ENCODE assay signal across 8 cellular contexts in genomic region chr17:21449815-21450330, GRCh38.
DNase-seq lines count a peak whose midpoint lies in the region; ATAC-seq, FAIRE-seq and TF ChIP-seq lines count a peak whose summit lies in the region.
"Not testable (repeated sequence)": the region's sequence is repeated elsewhere in the genome, so short reads cannot be mapped to it uniquely, and the experiment has no call there.

No MANE protein-coding gene starts in this region.

- TF ChIP-seq CTCF in AG10803 (conservative IDR thresholded peaks at IDR 0.05; ENCODE audit: low read length) (peak; percentile 40), IMR-90 (conservative IDR thresholded peaks at IDR 0.05; ENCODE audit: low read depth, low read length) (peak; percentile 16; the same call in 1 of the 2 replicates), choroid plexus epithelial cell (conservative IDR thresholded peaks at IDR 0.05; ENCODE audit: low read depth, low read length) (peak; percentile 42), fibroblast of the aortic adventitia (IDR thresholded peaks at IDR 0.05; ENCODE audit: insufficient read depth, low read length) (peak; percentile 25), upper lobe of left lung (IDR thresholded peaks at IDR 0.05) (peak in 4 of 6 experiments; percentile 17 to 34 (median 22))
- not testable (repeated sequence) for TF ChIP-seq CTCF in pancreas (IDR thresholded peaks at IDR 0.05)

- dilution Hi-C loops in IMR-90 (cut with HindIII; ENCODE audit: low sequenced_read_pairs, unreplicated experiment): not testable (repeated sequence)

- H3K4me3 ChIP-seq in AG10803 (ENCODE audit: low read length); IMR-90 (ENCODE audit: insufficient read depth, low read depth, low read length); choroid plexus epithelial cell (ENCODE audit: low read depth, low read length); fibroblast of the aortic adventitia (ENCODE audit: low read depth, low read length); pancreas; upper lobe of left lung: not testable (repeated sequence)

- H2BK5ac ChIP-seq in IMR-90 (ENCODE audit: low read depth, low read length, poor library complexity, severe bottlenecking): not testable (repeated sequence)

- not testable (repeated sequence) for H2BK15ac ChIP-seq in IMR-90 (ENCODE audit: low read depth, low read length)

- not testable (repeated sequence) for H3K23ac ChIP-seq in IMR-90 (ENCODE audit: low read depth, low read length)

- intact Hi-C loops in IMR-90 (cut with micrococcal nuclease): loop anchor here (2.0 to 5.0 kb wide), 3 partner anchors 128 to 323 kb away; partner anchors contain the start of gene DHRS7B
- intact Hi-C loops in pancreas (cut with DNase I): loop anchor here in 1 of 3 donors (10.0 kb wide), 1 partner anchor 55 kb away; no protein-coding TSS in a partner anchor

- WGBS in IMR-90 (ENCODE audit: extremely low coverage in 2 of 2, insufficient read length in 1 of 2), 2 experiments: no CpG with 5 or more reads among the region's 3 CpGs
- 49 to 64% methylated on average over 3 of the region's 3 CpGs for whole genome bisulfite sequencing in pancreas, 2 donors
- 73% methylated on average over 3 of the region's 3 CpGs for WGBS in upper lobe of left lung, 2 donors

- H4K91ac ChIP-seq in IMR-90 (ENCODE audit: insufficient read depth, low read depth, low read length): not testable (repeated sequence)

- in situ Hi-C loops in IMR-90 (cut with MboI; ENCODE audit: low sequenced_read_pairs): not testable (repeated sequence)

- POLR2A ChIA-PET in IMR-90 (lab: Charles Lee; ENCODE audit: unreplicated experiment): not testable (repeated sequence)

- H3K56ac ChIP-seq in IMR-90 (ENCODE audit: extremely low read depth, insufficient read depth, low read length): not testable (repeated sequence)

- H3K4me1 ChIP-seq in IMR-90 (ENCODE audit: control insufficient read depth, insufficient read depth, low read length); pancreas: not testable (repeated sequence)
- H3K4me1 ChIP-seq in upper lobe of left lung: peaks cover 6 to 10% (median 7%) of the 10 kb centered on the region in 4 donors

- not testable (repeated sequence) for H2AFZ ChIP-seq in IMR-90 (replicated peaks; ENCODE audit: low read length, poor library complexity)

- H3K9me3 ChIP-seq in IMR-90 (ENCODE audit: control insufficient read depth, insufficient read depth, low read length); pancreas; upper lobe of left lung: not testable (repeated sequence)

- H3K27me3 ChIP-seq in IMR-90 (ENCODE audit: control insufficient read depth, insufficient read depth, low read length): peaks cover 21% of the 10 kb centered on the region
- H3K27me3 ChIP-seq in pancreas, upper lobe of left lung: not testable (repeated sequence)

- DNase-seq in AG10803 (ENCODE audit: low read depth); IMR-90; choroid plexus epithelial cell (ENCODE audit: low read depth); left lobe of liver (ENCODE audit: low spot score); pancreas; upper lobe of left lung: not testable (repeated sequence)
- DNase-seq in fibroblast of the aortic adventitia (ENCODE audit: low read depth): peak; percentile 16

- ATAC-seq in IMR-90 (ENCODE audit: low read depth) (peak; percentile 75), SK-N-SH treated with all-trans-retinoic acid at 6 μM for 48 hours (peak; percentile 93), left lobe of liver (peak; percentile 77), pancreas (peak in 2 of 4 donors; percentile 37 to 48)
- not testable (repeated sequence) for ATAC-seq in upper lobe of left lung (ENCODE audit: low FRiP score in 2 of 2)

- BruUV-seq in IMR-90 (replicated peaks; lab: Mats Ljungman, UMichigan): not testable (repeated sequence)

- FAIRE-seq in pancreas (lab: Jason Lieb, UNC): peak; percentile 72

- H3K9ac ChIP-seq in IMR-90 (ENCODE audit: low read depth, low read length): not testable (repeated sequence)

- not testable (repeated sequence) for H3K4me2 ChIP-seq in IMR-90 (ENCODE audit: low read depth, low read length)

- not testable (repeated sequence) for H4K8ac ChIP-seq in IMR-90 (ENCODE audit: low read depth in 2 of 2, low read length in 2 of 2)

- not testable (repeated sequence) for TF ChIP-seq POLR2A in IMR-90 (IDR thresholded peaks at IDR 0.05; ENCODE audit: low read depth, low read length); upper lobe of left lung (IDR thresholded peaks at IDR 0.05)

- not testable (repeated sequence) for H4K20me1 ChIP-seq in IMR-90 (ENCODE audit: insufficient read depth, low read length)

- H3K79me1 ChIP-seq in IMR-90 (ENCODE audit: low read depth in 1 of 2, low read length in 2 of 2): not testable (repeated sequence)

- H2BK120ac ChIP-seq in IMR-90 (ENCODE audit: low read depth, low read length): not testable (repeated sequence)

- H4K5ac ChIP-seq in IMR-90 (ENCODE audit: low read depth, low read length): not testable (repeated sequence)

- not testable (repeated sequence) for H3K4ac ChIP-seq in IMR-90 (ENCODE audit: low read depth, low read length)

- CTCF ChIA-PET in IMR-90 (lab: Yijun Ruan, JAX): not testable (repeated sequence)

- H2BK20ac ChIP-seq in IMR-90 (ENCODE audit: low read depth, low read length): not testable (repeated sequence)

- H3K36me3 ChIP-seq in IMR-90 (ENCODE audit: control insufficient read depth, insufficient read depth, low read length); pancreas; upper lobe of left lung: not testable (repeated sequence)

- TF ChIP-seq EP300 in upper lobe of left lung (IDR thresholded peaks at IDR 0.05): not testable (repeated sequence)

- TF ChIP-seq RAD21 in IMR-90 (IDR thresholded peaks at IDR 0.05; ENCODE audit: low read length): peak; percentile 39

- H3K14ac ChIP-seq in IMR-90 (replicated peaks; ENCODE audit: low read depth, low read length): not testable (repeated sequence)

- not testable (repeated sequence) for H3K18ac ChIP-seq in IMR-90 (ENCODE audit: low read depth, low read length)

- H2AK9ac ChIP-seq in IMR-90 (replicated peaks; ENCODE audit: low read depth, low read length, poor library complexity): not testable (repeated sequence)

- H2AK5ac ChIP-seq in IMR-90 (ENCODE audit: low read depth, low read length): not testable (repeated sequence)

- not testable (repeated sequence) for H3K27ac ChIP-seq in IMR-90 (ENCODE audit: insufficient read depth, low read length); pancreas; upper lobe of left lung

- H3K9me1 ChIP-seq in IMR-90 (ENCODE audit: insufficient read depth, low read length): not testable (repeated sequence)
